In genomic region chr3:37174532-37175126, GRCh38 we compare ENCODE assay signal across 8 cellular contexts. TPM values are rescaled to one million over a fixed set of nuclear protein-coding genes. Genes with fewer than 3 reads are reported as not detected.
DNase-seq lines count a peak whose midpoint lies in the region; ATAC-seq and TF ChIP-seq lines count a peak whose summit lies in the region.

TSS of gene LRRFIP2 (minus strand) at chr3:37174582. CDS start at chr3:37148983, 25,599 bp downstream.

- no peak for TF ChIP-seq CTCF in GM12864 (IDR thresholded peaks at IDR 0.05; ENCODE audit: low read depth, low read length, missing control alignments)

- peak within 1 kb of the TSS; percentile 81 to 82 for H3K27ac Mint-ChIP-seq in T-cell
- peak within 1 kb of the TSS; percentile 30 to 93 (median 82) for H3K27ac Mint-ChIP-seq in naive thymus-derived CD4-positive, alpha-beta T cell

- peak; percentile 27 for ATAC-seq in HG03039 (IDR thresholded peaks at IDR 0.05; ENCODE audit: unreplicated experiment)
- no peak for ATAC-seq in T-cell (replicated peaks in 1 of 4)
- peak; percentile 20 for ATAC-seq in esophagus mucosa
- peak; percentile 45 for ATAC-seq in naive thymus-derived CD4-positive, alpha-beta T cell
- no peak for ATAC-seq in GM21526 (IDR thresholded peaks at IDR 0.05; ENCODE audit: low FRiP score, unreplicated experiment)
- no peak for ATAC-seq in GM18867 (IDR thresholded peaks at IDR 0.05; ENCODE audit: unreplicated experiment)

- H3K27me3 ChIP-seq in naive thymus-derived CD4-positive, alpha-beta T cell (ENCODE audit: control insufficient read depth in 2 of 2, insufficient read depth in 2 of 2, low read length in 2 of 2), result no peaks in the 10 kb centered on the region

- peak within 1 kb of the TSS; percentile 86 to 93 (median 92) for H3K4me3 Mint-ChIP-seq in T-cell
- H3K4me3 Mint-ChIP-seq in naive thymus-derived CD4-positive, alpha-beta T cell, result peak within 1 kb of the TSS; percentile 82 to 95 (median 91)

- intact Hi-C loops in naive thymus-derived CD4-positive, alpha-beta T cell (cut with micrococcal nuclease), result no loop called here

- H3K27me3 Mint-ChIP-seq in T-cell, result no peaks in the 10 kb centered on the region
- H3K27me3 Mint-ChIP-seq in naive thymus-derived CD4-positive, alpha-beta T cell, result no peaks in the 10 kb centered on the region

- POLR2A ChIA-PET in T-cell (lab: Charles Lee), result interaction anchor here in 1 of 2 donors (0.7 to 0.8 kb wide), 2 partner anchors 11 to 73 kb away, joined by 3 read pairs; no protein-coding TSS in a partner anchor
- POLR2A ChIA-PET in naive thymus-derived CD4-positive, alpha-beta T cell (lab: Charles Lee), result interaction anchor here (0.6 kb wide), 1 partner anchor 39 kb away, joined by 3 read pairs; no protein-coding TSS in a partner anchor

- no peak for DNase-seq in GM12864 (ENCODE audit: low read depth)
- peak in 3 of 34 experiments; percentile 2 to 8 (median 4) for DNase-seq in T-cell
- DNase-seq in naive thymus-derived CD4-positive, alpha-beta T cell, result peak in 3 of 9 donors; percentile 5 to 22 (median 6)
- no peak for DNase-seq in activated effector memory CD4-positive, alpha-beta T cell treated with Interleukin-2 at 50 U/mL for 16 hours

- CTCF ChIA-PET in T-cell (lab: Charles Lee), result interaction anchor here (0.5 to 1.1 kb wide), 4 partner anchors 13 to 261 kb away, joined by 3 to 5 read pairs (median 3); no protein-coding TSS in a partner anchor
- CTCF ChIA-PET in naive thymus-derived CD4-positive, alpha-beta T cell (lab: Charles Lee), result interaction anchor here (0.6 kb wide), 1 partner anchor 29 kb away, joined by 3 read pairs; no protein-coding TSS in a partner anchor

- H3K9me3 Mint-ChIP-seq in T-cell, result no peaks in the 10 kb centered on the region
- H3K9me3 Mint-ChIP-seq in naive thymus-derived CD4-positive, alpha-beta T cell, result no peaks in the 10 kb centered on the region

- H3K4me1 ChIP-seq in naive thymus-derived CD4-positive, alpha-beta T cell (ENCODE audit: control insufficient read depth in 2 of 2, insufficient read depth in 2 of 2, low read length in 2 of 2), result peaks cover 0 to 7% of the 10 kb centered on the region in 2 donors

- H3K36me3 ChIP-seq in naive thymus-derived CD4-positive, alpha-beta T cell (ENCODE audit: control insufficient read depth in 2 of 3, insufficient read depth in 3 of 3, low read length in 3 of 3), result peaks cover 0 to 15% (median 0%) of the 10 kb centered on the region in 3 experiments

- H3K9me3 ChIP-seq in naive thymus-derived CD4-positive, alpha-beta T cell (ENCODE audit: control insufficient read depth in 2 of 3, low read length in 3 of 3), result no peaks in the 10 kb centered on the region

- peaks cover 13% of the 10 kb centered on the region for H3K36me3 Mint-ChIP-seq in T-cell
- H3K36me3 Mint-ChIP-seq in naive thymus-derived CD4-positive, alpha-beta T cell, result peaks cover 0 to 12% (median 8%) of the 10 kb centered on the region in 5 donors

- H3K4me3 ChIP-seq in GM12864 (ENCODE audit: low read depth, low read length), result peak within 1 kb of the TSS; percentile 98
- H3K4me3 ChIP-seq in naive thymus-derived CD4-positive, alpha-beta T cell (ENCODE audit: low read length), result peak within 1 kb of the TSS; percentile 87

- H3K4me1 Mint-ChIP-seq in T-cell, result peaks cover 44 to 63% (median 57%) of the 10 kb centered on the region in 3 donors
- H3K4me1 Mint-ChIP-seq in naive thymus-derived CD4-positive, alpha-beta T cell, result peaks cover 40 to 65% (median 52%) of the 10 kb centered on the region in 7 donors

- H3K27ac ChIP-seq in naive thymus-derived CD4-positive, alpha-beta T cell (ENCODE audit: low read depth, low read length), result peak within 1 kb of the TSS; percentile 84

RNA-seq across cellular contexts. Expression of gene LRRFIP2, which starts in this region (rescaled TPM):
- 10 to 100 TPM; 26.0 to 39.3 (median 32.9) TPM for total RNA-seq in T-cell
- 67.3 TPM for total RNA-seq in esophagus mucosa
- total RNA-seq in naive thymus-derived CD4-positive, alpha-beta T cell, result 10 to 100 TPM; 25.8 to 87.5 (median 29.7) TPM
- polyA plus RNA-seq in naive thymus-derived CD4-positive, alpha-beta T cell, result 10 to 100 TPM; 14.0 to 15.3 TPM

Comparison
In these comparisons a context has a peak if more than half of its experiments do, and no peak if none do; other contexts are left out.
1. ATAC-seq: peak in HG03039 (single experiment), esophagus mucosa (single experiment) and naive thymus-derived CD4-positive, alpha-beta T cell (single experiment); none in T-cell (0 of 4), GM21526 (single experiment) and GM18867 (single experiment).